25 cellular contexts compared by ENCODE assay signal in genomic region chr17:49906511-49907136, GRCh38. TPM values are rescaled to one million over a fixed set of nuclear protein-coding genes. Genes with fewer than 3 reads are reported as not detected.
DNase-seq lines count a peak whose midpoint lies in the region; ATAC-seq, FAIRE-seq and TF ChIP-seq lines count a peak whose summit lies in the region.
"Had no signal": no experiment of that assay in that cellular context is flagged by ENCODE, and none has a peak within 500 bp of the region (broad histone marks: within the 10 kb centered on the region; RNA-seq: fewer than 3 reads in every experiment).

No MANE protein-coding gene starts in this region.

- no peak overlapping the region for H4K8ac ChIP-seq in H1 (ENCODE audit: extremely low read depth, insufficient read depth, low read length)

- ATAC-seq in A549 (no peak), lower lobe of right lung (no peak)
- ATAC-seq: GM23338, HCT116 had no signal

- H3K4me3 Mint-ChIP-seq in chondrocyte (ENCODE audit: unreplicated experiment) = no peak overlapping the region
- H3K4me3 Mint-ChIP-seq: CD4-positive, CD25-positive, alpha-beta regulatory T cell; CD8-positive, alpha-beta memory T cell; GM23338; HFFc6 had no signal

- H4K5ac ChIP-seq in H1 (ENCODE audit: insufficient read length, low read depth, low read length) = no peak overlapping the region

- no peak overlapping the region for H3K4me2 ChIP-seq in A549
- peak overlapping the region; percentile 29 for H3K4me2 ChIP-seq in PC-9
- H3K4me2 ChIP-seq in H1 (ENCODE audit: insufficient read depth in 1 of 2, low read depth in 2 of 2, low read length in 2 of 2) = no peak overlapping the region
- H3K4me2 ChIP-seq: GM23338 had no signal

- POLR2A ChIA-PET in A549 (lab: Yijun Ruan, JAX) (no interaction called here), PC-9 (lab: Charles Lee; ENCODE audit: unreplicated experiment) (no interaction called here), H1 (lab: Charles Lee; ENCODE audit: partially characterized antibody) (interaction anchor here (1.1 to 4.2 kb wide), 5 partner anchors 20 to 88 kb away, joined by 3 to 14 read pairs (median 5); partner anchors contain the start of gene DLX3)

- H3K18ac ChIP-seq in H1 (ENCODE audit: extremely low read depth, low read length) = no peak overlapping the region

- WGBS in A549 (ENCODE audit: missing lambda C conversion rate) = 31% methylated on average over 10 of the region's 10 CpGs
- WGBS in H1 (ENCODE audit: extremely low coverage in 1 of 2, insufficient coverage in 1 of 2, insufficient read length in 1 of 2, insufficient replicate concordance in 2 of 2, low coverage in 1 of 2, low lambda C conversion rate in 2 of 2, missing lambda C conversion rate in 1 of 2), 2 experiments = 83% methylated on average over 10 of the region's 10 CpGs; no CpG with 5 or more reads in 1 of the 2 experiments

- H3K4me1 ChIP-seq in A549 (peaks cover 20% of the 10 kb centered on the region), PC-9 (replicated peaks; ENCODE audit: insufficient read depth) (peaks cover 83% of the 10 kb centered on the region), H1 (replicated peaks in 1 of 4; ENCODE audit: control insufficient read depth in 3 of 4, insufficient read depth in 4 of 4, low read length in 3 of 4) (peaks cover 0 to 34% (median 19%) of the 10 kb centered on the region in 4 experiments; a peak in 6 of 7 replicates), lower lobe of right lung (no peaks in the 10 kb centered on the region)
- H3K4me1 ChIP-seq: BE2C had no signal

- H3K14ac ChIP-seq in H1 (ENCODE audit: insufficient read length) = no peak overlapping the region

- DNase-seq in A549 (ENCODE audit: low read depth in 1 of 2, low spot score in 1 of 2) (no peak), HTR-8/SVneo (ENCODE audit: insufficient read length, low spot score) (no peak), PC-9 (peak; percentile 81 to 85), H1 (ENCODE audit: low read depth in 1 of 2, low spot score in 2 of 2) (no peak), lower lobe of right lung (no peak), NCI-H187 (lab: John Stamatoyannopoulos, UW) (no peak), chondrocyte (ENCODE audit: low spot score) (no peak), posterior cingulate gyrus (no peak)
- DNase-seq: ACHN; BE2C; C1 segment of cervical spinal cord; CD4-positive, CD25-positive, alpha-beta regulatory T cell; CD8-positive, alpha-beta memory T cell; COR-L47; GDM1; HFFc6; IMR-90; KG1 had no signal

- H3K27me3 ChIP-seq in PC-9 (ENCODE audit: insufficient read depth, low read depth) (no peaks in the 10 kb centered on the region), H1 (replicated peaks in 1 of 4; ENCODE audit: control insufficient read depth in 3 of 4, extremely low read depth in 1 of 4, insufficient read depth in 3 of 4, low read length in 3 of 4) (peaks cover 16 to 83% (median 79%) of the 10 kb centered on the region in 4 experiments), lower lobe of right lung (ENCODE audit: low read depth) (peaks cover 83% of the 10 kb centered on the region)

- no peak overlapping the region for H2BK120ac ChIP-seq in H1 (replicated peaks; ENCODE audit: low read depth, low read length)

- TF ChIP-seq CTCF in A549 (IDR thresholded peaks at IDR 0.05) (no peak), PC-9 (conservative IDR thresholded peaks at IDR 0.05) (no peak), H1 (IDR thresholded peaks at IDR 0.05; ENCODE audit: control extremely low read depth in 1 of 3, insufficient read depth in 1 of 3, low read depth in 1 of 3, low read length in 3 of 3) (no peak), lower lobe of right lung (IDR thresholded peaks at IDR 0.05) (no peak), chondrocyte (IDR thresholded peaks at IDR 0.05) (no peak)

- TF ChIP-seq RAD21 in A549 (conservative IDR thresholded peaks at IDR 0.05 in 1 of 2, IDR thresholded peaks at IDR 0.05 in 1 of 2) (no peak), H1 (IDR thresholded peaks at IDR 0.05 in 1 of 2, conservative IDR thresholded peaks at IDR 0.05 in 1 of 2; ENCODE audit: low read depth in 2 of 2, low read length in 2 of 2) (no peak)

- H2AK5ac ChIP-seq in H1 (ENCODE audit: low read depth, low read length) = peak overlapping the region; percentile 53; the same call in 1 of the 2 replicates

- H3K27me3 Mint-ChIP-seq in chondrocyte (ENCODE audit: low read depth) = peaks cover 76% of the 10 kb centered on the region

- H2BK5ac ChIP-seq in H1 (ENCODE audit: low read depth, low read length) = no peak overlapping the region; the same call in 1 of the 2 replicates

- H3K4me3 ChIP-seq in A549 = no peak overlapping the region
- H3K4me3 ChIP-seq in PC-9 = no peak overlapping the region
- H3K4me3 ChIP-seq in H1 (ENCODE audit: extremely low read depth in 1 of 4, insufficient read depth in 2 of 4, low read depth in 3 of 4, low read length in 4 of 4) = no peak overlapping the region
- H3K4me3 ChIP-seq in lower lobe of right lung = no peak overlapping the region
- H3K4me3 ChIP-seq: GM23338 had no signal

- intact Hi-C loops in PC-9 (cut with micrococcal nuclease; ENCODE audit: unreplicated experiment) (no loop called here), lower lobe of right lung (cut with DNase I) (no loop called here), posterior cingulate gyrus (cut with DNase I) (no loop called here)

- H3K27ac ChIP-seq in A549 (no peak overlapping the region), PC-9 (no peak overlapping the region), H1 (ENCODE audit: low read depth, low read length) (no peak overlapping the region), lower lobe of right lung (no peak overlapping the region)

- H3K9ac ChIP-seq in H1 (replicated peaks in 1 of 4; ENCODE audit: extremely low read depth in 1 of 4, low read depth in 3 of 4, low read length in 3 of 4) = no peak overlapping the region

- CTCF ChIA-PET in A549 (lab: Yijun Ruan, JAX) (interaction anchor here (1.8 to 62.1 kb wide), 3 partner anchors 7 to 59 kb away, joined by 6 to 2613 read pairs (median 37); partner anchors contain the start of genes DLX3 and DLX4), PC-9 (lab: Charles Lee) (no interaction called here), H1 (lab: Charles Lee; ENCODE audit: partially characterized antibody) (interaction anchor here (0.8 to 7.1 kb wide), 8 partner anchors 8 to 187 kb away, joined by 3 to 37 read pairs (median 12); no protein-coding TSS in a partner anchor)

- peak overlapping the region; percentile 72; the same call in 1 of the 2 replicates for H2BK15ac ChIP-seq in H1 (ENCODE audit: low read length)

- no peaks in the 10 kb centered on the region for H3K36me3 ChIP-seq in PC-9 (ENCODE audit: low read depth)
- no peaks in the 10 kb centered on the region for H3K36me3 ChIP-seq in H1 (ENCODE audit: control insufficient read depth in 2 of 4, insufficient read depth in 4 of 4, low read length in 3 of 4)
- H3K36me3 ChIP-seq in lower lobe of right lung = no peaks in the 10 kb centered on the region
- H3K36me3 ChIP-seq: BE2C had no signal

- H3K9me3 ChIP-seq in A549 = no peaks in the 10 kb centered on the region
- H3K9me3 ChIP-seq in PC-9 (ENCODE audit: insufficient read depth, low read depth) = no peaks in the 10 kb centered on the region
- H3K9me3 ChIP-seq in H1 (ENCODE audit: insufficient read depth in 2 of 2, low read depth in 1 of 2, low read length in 1 of 2) = no peaks in the 10 kb centered on the region
- no peaks in the 10 kb centered on the region for H3K9me3 ChIP-seq in lower lobe of right lung
- H3K9me3 ChIP-seq: BE2C had no signal

- no peak overlapping the region for H3K27ac Mint-ChIP-seq in chondrocyte (ENCODE audit: unreplicated experiment)
- H3K27ac Mint-ChIP-seq: CD4-positive, CD25-positive, alpha-beta regulatory T cell; CD8-positive, alpha-beta memory T cell; GM23338; HFFc6 had no signal

- FAIRE-seq in A549 (lab: Jason Lieb, UNC) (no peak), HTR-8/SVneo (lab: Jason Lieb, UNC) (peak; percentile 54), H1 (lab: Jason Lieb, UNC) (no peak)
- FAIRE-seq: D721Med, GM12892, GM18507 had no signal

- no peak overlapping the region for H4K91ac ChIP-seq in H1 (replicated peaks; ENCODE audit: insufficient read length, low read length)

- TF ChIP-seq POLR2A in A549 (IDR thresholded peaks at IDR 0.05; ENCODE audit: low read length) = no peak
- TF ChIP-seq POLR2A in H1 (IDR thresholded peaks at IDR 0.05; ENCODE audit: control extremely low read depth in 1 of 2, low read depth in 2 of 2, low read length in 2 of 2) = no peak

- H3K9me2 ChIP-seq in PC-9 (ENCODE audit: insufficient read depth) = no peaks in the 10 kb centered on the region

- no peaks in the 10 kb centered on the region for H3K79me2 ChIP-seq in PC-9 (ENCODE audit: low read depth)
- no peaks in the 10 kb centered on the region for H3K79me2 ChIP-seq in H1 (ENCODE audit: control insufficient read depth in 1 of 2, insufficient read depth in 2 of 2, low read length in 2 of 2)

- H3K9me3 Mint-ChIP-seq in chondrocyte (ENCODE audit: low read depth) = no peaks in the 10 kb centered on the region
- H3K9me3 Mint-ChIP-seq: HFFc6 had no signal

- peak overlapping the region; percentile 68; the same call in 1 of the 2 replicates for H2BK12ac ChIP-seq in H1 (ENCODE audit: low read depth, low read length)

- no peaks in the 10 kb centered on the region for H3K36me3 Mint-ChIP-seq in chondrocyte (ENCODE audit: low read depth)
- H3K36me3 Mint-ChIP-seq: CD4-positive, CD25-positive, alpha-beta regulatory T cell had no signal

- H2AFZ ChIP-seq in PC-9 = no peak overlapping the region
- no peak overlapping the region for H2AFZ ChIP-seq in H1 (ENCODE audit: low read length)
- H2AFZ ChIP-seq: GM23338 had no signal

- H4K20me1 ChIP-seq in PC-9 (ENCODE audit: insufficient read depth) (no peaks in the 10 kb centered on the region), H1 (replicated peaks in 1 of 2; ENCODE audit: control insufficient read depth in 1 of 2, insufficient read depth in 2 of 2, low read length in 2 of 2) (peaks cover 0 to 4% of the 10 kb centered on the region in 2 experiments)

- H3F3A ChIP-seq in PC-9 (ENCODE audit: insufficient read depth, low read depth) = peaks cover 41% of the 10 kb centered on the region

- H3K56ac ChIP-seq in H1 (replicated peaks; ENCODE audit: insufficient read length, low read depth, low read length) = no peak overlapping the region

- BruUV-seq in PC-9 (replicated peaks; lab: Mats Ljungman, UMichigan) = no TSS peak

- no peak for TF ChIP-seq EP300 in A549 (IDR thresholded peaks at IDR 0.05)
- TF ChIP-seq EP300 in H1 (IDR thresholded peaks at IDR 0.05; ENCODE audit: borderline replicate concordance in 1 of 2, low read depth in 2 of 2, low read length in 2 of 2) = no peak

- H3K4ac ChIP-seq in H1 (replicated peaks; ENCODE audit: insufficient read length, low read depth, low read length) = no peak overlapping the region

- H3K4me1 Mint-ChIP-seq in chondrocyte (ENCODE audit: low read depth) = peaks cover 3% of the 10 kb centered on the region

- no peaks in the 10 kb centered on the region for H3K79me1 ChIP-seq in H1 (ENCODE audit: low read depth, low read length)

- no peak overlapping the region for H2BK20ac ChIP-seq in H1 (ENCODE audit: low read length)

- H3K23ac ChIP-seq in H1 (ENCODE audit: insufficient read length) = no peak overlapping the region

- H3K23me2 ChIP-seq in H1 (ENCODE audit: low read depth, low read length) = peaks cover 8% of the 10 kb centered on the region; the same call in 1 of the 2 replicates

RNA-seq across cellular contexts. Expression of gene TAC4, which starts 58.8 kb away (rescaled TPM):
- polyA plus RNA-seq in A549 (2011; rRNA removed) (not detected in 2 replicates), A549 (2017; fragmentation: RNase III; extraction: RNeasy Plus Mini Kit Qiagen cat#74134 plus additional on column Dnase treatment) (not detected in 3 replicates), H1 (2011; rRNA removed) (0.15 and 0.22 TPM in 2 replicates)
- polyA plus RNA-seq in A549 (2012; cell fraction: cytosol; rRNA removed) = not detected in 2 replicates
- not detected in 2 replicates for polyA plus RNA-seq in A549 (2012; cell fraction: nucleus; rRNA removed)
- polyA minus RNA-seq in A549 (2011; rRNA and poly(A)+ RNA removed) = not detected in 2 replicates
- total RNA-seq in PC-9 (2021) (not detected in 2 replicates), lower lobe of right lung (not detected), chondrocyte (not detected in 3 replicates)
- total RNA-seq in H1 (2021; fragmentation: NEBNext Ultra II Directional; extraction: Animal tissue kit (Norgen Biotek cat#: 25700)) = not detected in 2 replicates
- 0.31 TPM for polyA plus RNA-seq in H1 (2011; cell fraction: cytosol; rRNA removed)
- polyA plus RNA-seq in H1 (2011; cell fraction: nucleus; rRNA removed) = 0.54 TPM
- 0.52 to 0.61 TPM in 2 of 4 replicates, not detected in the others for polyA plus RNA-seq in H1 (2012, experiment 1 of 2)
- not detected for polyA plus RNA-seq in H1 (2012, experiment 2 of 2)
- not detected for polyA plus RNA-seq in H1 (2013, experiment 1 of 2)
- not detected for polyA plus RNA-seq in H1 (2013, experiment 2 of 2)
- not detected in 2 replicates for polyA minus RNA-seq in H1 (2011; rRNA and poly(A)+ RNA removed)
- polyA minus RNA-seq in H1 (2011; cell fraction: cytosol; rRNA and poly(A)+ RNA removed) = not detected
- not detected for polyA minus RNA-seq in H1 (2011; cell fraction: nucleus; rRNA and poly(A)+ RNA removed)
- total RNA-seq: A172; CD4-positive, CD25-positive, alpha-beta regulatory T cell; CD8-positive, alpha-beta memory T cell; GM23338; H7; HFFc6; IMR-90 had no signal
- polyA plus RNA-seq: CD4-positive, CD25-positive, alpha-beta regulatory T cell; CD8-positive, alpha-beta memory T cell; GM23338; IMR-90 had no signal

Comparison
In these comparisons a context has a peak if more than half of its experiments do, and no peak if none do; other contexts are left out.
1. DNase-seq: peak in PC-9 (2 of 2); none in A549 (0 of 2), HTR-8/SVneo (single experiment), H1 (0 of 2), lower lobe of right lung (single experiment), NCI-H187 (0 of 2), chondrocyte (single experiment) and posterior cingulate gyrus (0 of 10).
2. Of the 18 proteins assayed by ChIP-seq in both H1 and A549: peak only in H1: none; only in A549: KDM1A; in both: none; in neither: 17.